ENCODE assay signal across 21 cellular contexts in the genomic region with DNA sequence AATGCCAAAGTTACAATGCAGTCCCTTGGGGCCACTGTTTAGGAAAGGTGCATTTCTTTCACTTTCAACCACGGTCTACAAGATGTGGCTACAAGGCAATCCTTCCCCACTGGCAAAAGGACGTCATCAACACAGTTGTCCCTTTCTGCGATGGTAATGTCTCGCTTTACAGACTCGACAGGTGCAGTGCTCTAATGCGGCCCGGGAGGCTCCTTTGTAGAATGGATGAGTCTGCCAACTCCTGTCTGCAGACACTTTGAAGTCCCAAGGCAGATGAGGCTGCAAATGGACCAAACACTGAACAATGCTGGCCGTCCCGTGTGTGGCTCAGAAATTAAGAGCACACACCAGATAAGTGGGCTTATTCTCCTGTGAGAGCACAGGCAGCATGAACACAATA.
A peak's percentile ranks its signal among the peaks of the same experiment; 100 is the strongest.
DNase-seq lines count a peak whose midpoint lies in the region; ATAC-seq lines count a peak whose summit lies in the region.
"Had no signal": no experiment of that assay in that cellular context is flagged by ENCODE, and none has a peak within 500 bp of the region (broad histone marks: within the 10 kb centered on the region; RNA-seq: fewer than 3 reads in every experiment).

No MANE protein-coding gene starts in this region.

- H3K27ac Mint-ChIP-seq in activated naive CD4-positive, alpha-beta T cell treated with anti-CD3 and anti-CD28 coated beads, Interleukin-2, amount 10 ng/mL, durations not matched to agents 7 days and 5 days: peak overlapping the region; percentile 30
- H3K27ac Mint-ChIP-seq in activated naive CD4-positive, alpha-beta T cell treated with anti-CD3 and anti-CD28 coated beads, Interleukin-2, amount 50 U/mL, for 72 hours: no peak overlapping the region
- peak overlapping the region; percentile 67 for H3K27ac Mint-ChIP-seq in activated T-helper 17 cell treated with anti-CD3 and anti-CD28 coated beads, Interleukin-2, amount 50 U/mL, for 72 hours
- H3K27ac Mint-ChIP-seq: brain; mesothelial cell of epicardium; stimulated activated naive CD8-positive, alpha-beta T cell treated with anti-CD3 and anti-CD28 coated beads, Interleukin-15, Interleukin-2, amounts not matched to agents 100 ng/mL and 50 ng/mL, for 24 hours had no signal

- H3K4me1 Mint-ChIP-seq in activated naive CD4-positive, alpha-beta T cell treated with anti-CD3 and anti-CD28 coated beads, Interleukin-2, amount 10 ng/mL, durations not matched to agents 7 days and 5 days: peaks cover 11% of the 10 kb centered on the region
- peaks cover 19% of the 10 kb centered on the region for H3K4me1 Mint-ChIP-seq in activated T-helper 17 cell treated with anti-CD3 and anti-CD28 coated beads, Interleukin-2, amount 50 U/mL, for 72 hours
- H3K4me1 Mint-ChIP-seq: brain, neural crest cell had no signal

- CTCF ChIA-PET in activated naive CD4-positive, alpha-beta T cell treated with anti-CD3 and anti-CD28 coated beads, Interleukin-2, amount 10 ng/mL, durations not matched to agents 7 days and 5 days (lab: Charles Lee): no interaction called here

- peak overlapping the region; percentile 27 for H3K27ac ChIP-seq in substantia nigra (ENCODE audit: low read depth, low read length, poor library complexity, severe bottlenecking)
- H3K27ac ChIP-seq: coronary artery, left ventricle myocardium inferior, SJSA1, tibial nerve had no signal

- no peaks in the 10 kb centered on the region for H3K9me3 Mint-ChIP-seq in activated naive CD4-positive, alpha-beta T cell treated with anti-CD3 and anti-CD28 coated beads, Interleukin-2, amount 10 ng/mL, durations not matched to agents 7 days and 5 days
- H3K9me3 Mint-ChIP-seq in activated naive CD4-positive, alpha-beta T cell treated with anti-CD3 and anti-CD28 coated beads, Interleukin-2, amount 50 U/mL, for 72 hours: no peaks in the 10 kb centered on the region
- no peaks in the 10 kb centered on the region for H3K9me3 Mint-ChIP-seq in activated T-helper 17 cell treated with anti-CD3 and anti-CD28 coated beads, Interleukin-2, amount 50 U/mL, for 72 hours
- H3K9me3 Mint-ChIP-seq: activated B cell treated with CpG ODN at 0.5 μM for 24 hours; mesothelial cell of epicardium; neural crest cell; stimulated activated naive CD8-positive, alpha-beta T cell treated with anti-CD3 and anti-CD28 coated beads, Interleukin-15, Interleukin-2, amounts not matched to agents 100 ng/mL and 50 ng/mL, for 24 hours had no signal

- no peak for DNase-seq in activated naive CD4-positive, alpha-beta T cell treated with anti-CD3 and anti-CD28 coated beads, Interleukin-2, amount 10 ng/mL, durations not matched to agents 7 days and 5 days
- DNase-seq in activated naive CD4-positive, alpha-beta T cell treated with anti-CD3 and anti-CD28 coated beads, Interleukin-2, amount 50 U/mL, for 72 hours (ENCODE audit: low spot score in 2 of 2): no peak
- peak; percentile 85 for DNase-seq in NCI-H1436 (lab: John Stamatoyannopoulos, UW)
- no peak for DNase-seq in substantia nigra (lab: John Stamatoyannopoulos, UW)
- DNase-seq in GM19240 (ENCODE audit: insufficient read length, low spot score): no peak
- DNase-seq in cerebellar nuclear complex (lab: John Stamatoyannopoulos, UW): no peak
- DNase-seq in NCI-H446 (lab: John Stamatoyannopoulos, UW): no peak
- DNase-seq: activated B cell treated with CpG ODN at 0.5 μM for 24 hours; GOT3; left ventricle myocardium inferior; NK-92 treated with Interleukin-12 subunit alpha and Interleukin-12 subunit beta, amount 100 ng/mL, for 24 hours; stimulated activated CD4-positive, alpha-beta T cell treated with anti-CD3 and anti-CD28 coated beads, Interleukin-2, amount 100 ng/mL, for 48 hours had no signal

- H3K4me3 Mint-ChIP-seq in activated naive CD4-positive, alpha-beta T cell treated with anti-CD3 and anti-CD28 coated beads, Interleukin-2, amount 10 ng/mL, durations not matched to agents 7 days and 5 days: no peak overlapping the region
- H3K4me3 Mint-ChIP-seq in activated T-helper 17 cell treated with anti-CD3 and anti-CD28 coated beads, Interleukin-2, amount 50 U/mL, for 72 hours: no peak overlapping the region
- H3K4me3 Mint-ChIP-seq: activated B cell treated with CpG ODN at 0.5 μM for 24 hours; brain; mesothelial cell of epicardium; neural crest cell; stimulated activated naive CD8-positive, alpha-beta T cell treated with anti-CD3 and anti-CD28 coated beads, Interleukin-15, Interleukin-2, amounts not matched to agents 100 ng/mL and 50 ng/mL, for 24 hours had no signal

- ATAC-seq in activated naive CD4-positive, alpha-beta T cell treated with anti-CD3 and anti-CD28 coated beads, Interleukin-2, amount 50 U/mL, for 72 hours: no peak
- no peak for ATAC-seq in activated T-helper 17 cell treated with anti-CD3 and anti-CD28 coated beads, Interleukin-2, amount 50 U/mL, for 72 hours (replicated peaks)
- ATAC-seq: Panc1 had no signal

- H3K36me3 Mint-ChIP-seq in activated naive CD4-positive, alpha-beta T cell treated with anti-CD3 and anti-CD28 coated beads, Interleukin-2, amount 10 ng/mL, durations not matched to agents 7 days and 5 days: peaks cover 53% of the 10 kb centered on the region
- H3K36me3 Mint-ChIP-seq in activated naive CD4-positive, alpha-beta T cell treated with anti-CD3 and anti-CD28 coated beads, Interleukin-2, amount 50 U/mL, for 72 hours: peaks cover 26 to 56% of the 10 kb centered on the region in 2 donors
- H3K36me3 Mint-ChIP-seq in activated T-helper 17 cell treated with anti-CD3 and anti-CD28 coated beads, Interleukin-2, amount 50 U/mL, for 72 hours (ENCODE audit: low read depth): peaks cover 95% of the 10 kb centered on the region

- H3K27me3 Mint-ChIP-seq in activated naive CD4-positive, alpha-beta T cell treated with anti-CD3 and anti-CD28 coated beads, Interleukin-2, amount 10 ng/mL, durations not matched to agents 7 days and 5 days: no peaks in the 10 kb centered on the region
- no peaks in the 10 kb centered on the region for H3K27me3 Mint-ChIP-seq in activated T-helper 17 cell treated with anti-CD3 and anti-CD28 coated beads, Interleukin-2, amount 50 U/mL, for 72 hours
- H3K27me3 Mint-ChIP-seq: activated B cell treated with CpG ODN at 0.5 μM for 24 hours; brain; stimulated activated naive CD8-positive, alpha-beta T cell treated with anti-CD3 and anti-CD28 coated beads, Interleukin-15, Interleukin-2, amounts not matched to agents 100 ng/mL and 50 ng/mL, for 24 hours had no signal

Comparison
In these comparisons a context has a peak if more than half of its experiments do, and no peak if none do; other contexts are left out.
1. H3K27ac Mint-ChIP-seq: peak in activated naive CD4-positive, alpha-beta T cell treated with anti-CD3 and anti-CD28 coated beads, Interleukin-2, amount 10 ng/mL, durations not matched to agents 7 days and 5 days (single experiment) and activated T-helper 17 cell treated with anti-CD3 and anti-CD28 coated beads, Interleukin-2, amount 50 U/mL, for 72 hours (single experiment); none in activated naive CD4-positive, alpha-beta T cell treated with anti-CD3 and anti-CD28 coated beads, Interleukin-2, amount 50 U/mL, for 72 hours (0 of 2).